In genomic region chr20:39813190-39813829, GRCh38 we compare ENCODE assay signal across 21 cellular contexts.
"Had no signal": no experiment of that assay in that cellular context is flagged by ENCODE, and none has a peak within 500 bp of the region (broad histone marks: within the 10 kb centered on the region; RNA-seq: fewer than 3 reads in every experiment).

No MANE protein-coding gene starts in this region.

- H3K9me3 Mint-ChIP-seq: activated CD4-positive, alpha-beta T cell treated with anti-CD3 and anti-CD28 coated beads, Interleukin-2, amount 10 ng/mL, durations not matched to agents 7 days and 5 days; central memory CD8-positive, alpha-beta T cell; nephron; type B pancreatic cell had no signal

- H3K27ac ChIP-seq: body of pancreas, psoas muscle, sigmoid colon, suprapubic skin had no signal

- H3K4me1 Mint-ChIP-seq: activated B cell treated with CpG ODN at 0.5 μM for 24 hours; activated CD4-positive, alpha-beta T cell treated with anti-CD3 and anti-CD28 coated beads, Interleukin-2, amount 10 ng/mL, durations not matched to agents 7 days and 5 days; central memory CD8-positive, alpha-beta T cell had no signal

- H3K27me3 Mint-ChIP-seq: activated B cell treated with CpG ODN at 0.5 μM for 24 hours; activated CD4-positive, alpha-beta T cell treated with anti-CD3 and anti-CD28 coated beads, Interleukin-2, amount 10 ng/mL, durations not matched to agents 7 days and 5 days; central memory CD8-positive, alpha-beta T cell; type B pancreatic cell had no signal

- ATAC-seq: activated naive CD4-positive, alpha-beta T cell treated with anti-CD3 and anti-CD28 coated beads, Interleukin-2, amount 50 U/mL, for 72 hours; body of pancreas; left ventricle myocardium superior; psoas muscle had no signal

- H3K27ac Mint-ChIP-seq: activated B cell treated with CpG ODN at 0.5 μM for 24 hours; activated CD4-positive, alpha-beta T cell treated with anti-CD3 and anti-CD28 coated beads, Interleukin-2, amount 10 ng/mL, durations not matched to agents 7 days and 5 days; activated naive CD4-positive, alpha-beta T cell treated with anti-CD3 and anti-CD28 coated beads, Interleukin-2, amount 50 U/mL, for 72 hours; nephron; type B pancreatic cell had no signal

- H3K36me3 ChIP-seq: sigmoid colon, suprapubic skin had no signal

- H3K9me3 ChIP-seq: body of pancreas, psoas muscle, sigmoid colon, suprapubic skin had no signal

- FAIRE-seq: frontal cortex, kidney, TTC549 had no signal

- DNase-seq: activated B cell treated with CpG ODN at 0.5 μM for 24 hours; activated CD4-positive, alpha-beta T cell treated with anti-CD3 and anti-CD28 coated beads, Interleukin-2, amount 10 ng/mL, durations not matched to agents 7 days and 5 days; activated effector memory CD4-positive, alpha-beta T cell treated with Interleukin-2 at 50 U/mL for 16 hours; amniotic stem cell; body of pancreas; cortex of kidney; effector CD8-positive, alpha-beta T cell; kidney; left ventricle myocardium superior; mesendoderm; psoas muscle; sigmoid colon; stimulated activated CD4-positive, alpha-beta T cell treated with anti-CD3 and anti-CD28 coated beads, Interleukin-12 subunit alpha, Interleukin-12 subunit beta, amount 100 ng/mL, for 4 hours; stimulated activated naive CD4-positive, alpha-beta T cell treated with Interleukin-2 at 50 U/mL for 16 hours had no signal

- H3K4me3 Mint-ChIP-seq: activated B cell treated with CpG ODN at 0.5 μM for 24 hours; activated CD4-positive, alpha-beta T cell treated with anti-CD3 and anti-CD28 coated beads, Interleukin-2, amount 10 ng/mL, durations not matched to agents 7 days and 5 days; central memory CD8-positive, alpha-beta T cell; nephron; type B pancreatic cell had no signal

- H3K4me1 ChIP-seq: body of pancreas, psoas muscle, sigmoid colon had no signal

- H3K27me3 ChIP-seq: body of pancreas, sigmoid colon, suprapubic skin had no signal

- H3K36me3 Mint-ChIP-seq: activated naive CD4-positive, alpha-beta T cell treated with anti-CD3 and anti-CD28 coated beads, Interleukin-2, amount 50 U/mL, for 72 hours; type B pancreatic cell had no signal

- H3K4me3 ChIP-seq: body of pancreas, psoas muscle, sigmoid colon, suprapubic skin had no signal
